ENCODE assay signal across 10 cellular contexts in the genomic region with DNA sequence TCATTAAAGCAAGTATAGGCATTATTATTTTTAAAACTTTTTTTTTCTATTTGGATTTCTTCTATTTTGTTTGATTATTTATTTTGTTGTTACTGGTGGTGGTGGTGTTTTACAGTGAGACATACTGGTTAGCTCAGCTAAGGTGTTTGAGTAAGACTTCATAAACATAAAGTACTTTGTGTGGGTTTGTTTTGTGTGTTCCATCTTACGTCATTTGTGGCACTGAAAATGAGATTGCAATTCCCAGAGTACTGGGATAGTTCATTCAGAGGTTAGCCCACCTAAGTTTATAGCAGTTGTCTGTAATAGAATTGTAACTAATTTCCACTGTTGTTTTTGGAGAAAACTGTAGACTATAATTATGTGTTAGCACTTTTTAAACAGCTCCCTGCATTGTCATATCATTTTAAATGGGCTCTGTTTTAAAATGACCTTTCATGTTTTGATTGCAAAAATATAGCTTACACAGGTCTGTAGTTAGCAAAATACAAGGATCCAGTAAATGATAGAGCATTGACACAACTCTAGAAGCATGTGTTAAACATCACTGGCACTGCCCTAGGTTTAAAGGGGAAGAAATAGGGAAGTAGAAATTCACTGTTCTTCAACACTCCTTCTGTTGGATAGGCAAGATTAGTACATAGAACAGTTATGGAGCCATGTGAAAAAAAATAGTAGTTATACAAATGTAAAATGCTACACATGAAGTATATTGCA.
DNase-seq lines count a peak whose midpoint lies in the region; ATAC-seq and TF ChIP-seq lines count a peak whose summit lies in the region.
"Had no signal": no experiment of that assay in that cellular context is flagged by ENCODE, and none has a peak within 500 bp of the region (broad histone marks: within the 10 kb centered on the region; RNA-seq: fewer than 3 reads in every experiment).

No MANE protein-coding gene starts in this region.

- in situ Hi-C loops in KBM-7 (cut with MboI; ENCODE audit: low pct_unique_long_range_greater_than_20kb, low sequenced_read_pairs) = no loop called here

- H4K20me1 ChIP-seq in smooth muscle cell (ENCODE audit: low read depth) = no peaks in the 10 kb centered on the region

- H3K27ac ChIP-seq in left ventricle myocardium inferior (replicated peaks) (peak overlapping the region; percentile 88), smooth muscle cell (ENCODE audit: low read depth) (no peak overlapping the region)

- H3K27me3 Mint-ChIP-seq in activated T-helper 17 cell treated with anti-CD3 and anti-CD28 coated beads, Interleukin-2, amount 50 U/mL, for 72 hours = no peaks in the 10 kb centered on the region
- peaks cover 0 to 8% of the 10 kb centered on the region in 2 donors for H3K27me3 Mint-ChIP-seq in T-cell

- peak overlapping the region; percentile 59 for H3K4me3 ChIP-seq in left ventricle myocardium inferior
- no peak overlapping the region for H3K4me3 ChIP-seq in smooth muscle cell

- H3K4me1 Mint-ChIP-seq in activated T-helper 17 cell treated with anti-CD3 and anti-CD28 coated beads, Interleukin-2, amount 50 U/mL, for 72 hours = peaks cover 12% of the 10 kb centered on the region
- peaks cover 19 to 31% (median 25%) of the 10 kb centered on the region in 3 donors for H3K4me1 Mint-ChIP-seq in T-cell

- H3K79me2 ChIP-seq in smooth muscle cell (ENCODE audit: low read depth) = no peaks in the 10 kb centered on the region

- ATAC-seq in activated T-helper 17 cell treated with anti-CD3 and anti-CD28 coated beads, Interleukin-2, amount 50 U/mL, for 72 hours (replicated peaks) = no peak
- ATAC-seq in T-cell (replicated peaks in 1 of 4) (no peak), GM21390 (IDR thresholded peaks at IDR 0.05; ENCODE audit: unreplicated experiment) (no peak)
- ATAC-seq: stimulated activated memory B cell treated with anti-CD40 and anti-IgM and Interleukin-4, amounts not matched to agents 10 μg/mL and 1 μg/mL and 100 μg/mL, for 72 hours had no signal

- no peak overlapping the region for H3K27ac Mint-ChIP-seq in activated T-helper 17 cell treated with anti-CD3 and anti-CD28 coated beads, Interleukin-2, amount 50 U/mL, for 72 hours
- H3K27ac Mint-ChIP-seq in T-cell = no peak overlapping the region
- H3K27ac Mint-ChIP-seq: stimulated activated memory B cell treated with anti-CD40 and anti-IgM and Interleukin-4, amounts not matched to agents 10 μg/mL and 1 μg/mL and 100 μg/mL, for 72 hours had no signal

- DNase-seq in KBM-7 (peak; percentile 29), left ventricle myocardium inferior (no peak), smooth muscle cell (lab: John Stamatoyannopoulos, UW; ENCODE audit: unreplicated experiment) (no peak), T-cell (no peak)
- DNase-seq in activated naive CD4-positive, alpha-beta T cell (lab: John Stamatoyannopoulos, UW) = no peak
- no peak for DNase-seq in activated T-cell treated with anti-CD3 and anti-CD28 coated beads, Interleukin-2, amount 50 U/mL, for 1 hour
- DNase-seq: GOT3 had no signal

- intact Hi-C loops in left ventricle myocardium inferior (cut with micrococcal nuclease) = no loop called here

- H3K4me1 ChIP-seq in left ventricle myocardium inferior (peaks cover 91% of the 10 kb centered on the region), smooth muscle cell (ENCODE audit: low read depth) (peaks cover 7% of the 10 kb centered on the region)

- H2AFZ ChIP-seq in smooth muscle cell (ENCODE audit: low read depth) = no peak overlapping the region

- H3K27me3 ChIP-seq in left ventricle myocardium inferior (ENCODE audit: low read depth) (no peaks in the 10 kb centered on the region), smooth muscle cell (ENCODE audit: low read depth) (no peaks in the 10 kb centered on the region)

- POLR2A ChIA-PET in T-cell (lab: Charles Lee) = interaction anchor here in 1 of 2 donors (0.6 kb wide), 1 partner anchor 23 kb away, joined by 3 read pairs; no protein-coding TSS in a partner anchor

- H3F3A ChIP-seq in smooth muscle cell (ENCODE audit: low read depth) = no peaks in the 10 kb centered on the region

- H3K9me3 Mint-ChIP-seq in activated T-helper 17 cell treated with anti-CD3 and anti-CD28 coated beads, Interleukin-2, amount 50 U/mL, for 72 hours = no peaks in the 10 kb centered on the region
- no peaks in the 10 kb centered on the region for H3K9me3 Mint-ChIP-seq in T-cell
- H3K9me3 Mint-ChIP-seq: stimulated activated memory B cell treated with anti-CD40 and anti-IgM and Interleukin-4, amounts not matched to agents 10 μg/mL and 1 μg/mL and 100 μg/mL, for 72 hours had no signal

- H3K4me3 Mint-ChIP-seq in activated T-helper 17 cell treated with anti-CD3 and anti-CD28 coated beads, Interleukin-2, amount 50 U/mL, for 72 hours = peak overlapping the region; percentile 47
- no peak overlapping the region for H3K4me3 Mint-ChIP-seq in T-cell
- H3K4me3 Mint-ChIP-seq: stimulated activated memory B cell treated with anti-CD40 and anti-IgM and Interleukin-4, amounts not matched to agents 10 μg/mL and 1 μg/mL and 100 μg/mL, for 72 hours had no signal

- CTCF ChIA-PET in T-cell (lab: Charles Lee) = no interaction called here

- no peaks in the 10 kb centered on the region for H3K36me3 ChIP-seq in left ventricle myocardium inferior
- H3K36me3 ChIP-seq in smooth muscle cell (ENCODE audit: low read depth) = no peaks in the 10 kb centered on the region

- no peak overlapping the region for H3K9ac ChIP-seq in smooth muscle cell (ENCODE audit: low read depth)

- H3K9me3 ChIP-seq in left ventricle myocardium inferior (replicated peaks) = no peaks in the 10 kb centered on the region
- H3K9me3 ChIP-seq in smooth muscle cell (replicated peaks; ENCODE audit: low read depth) = no peaks in the 10 kb centered on the region

- TF ChIP-seq CTCF in left ventricle myocardium inferior (IDR thresholded peaks at IDR 0.05; ENCODE audit: borderline replicate concordance) (no peak), smooth muscle cell (IDR thresholded peaks at IDR 0.05; ENCODE audit: borderline replicate concordance, insufficient read depth, poor library complexity, severe bottlenecking) (no peak)

- WGBS in smooth muscle cell (ENCODE audit: low lambda C conversion rate) = 76% methylated on average over 1 of the region's 1 CpG

- peak overlapping the region; percentile 45 for H3K4me2 ChIP-seq in smooth muscle cell

- H3K36me3 Mint-ChIP-seq in activated T-helper 17 cell treated with anti-CD3 and anti-CD28 coated beads, Interleukin-2, amount 50 U/mL, for 72 hours (ENCODE audit: low read depth) = no peaks in the 10 kb centered on the region
- no peaks in the 10 kb centered on the region for H3K36me3 Mint-ChIP-seq in T-cell
- H3K36me3 Mint-ChIP-seq: stimulated activated memory B cell treated with anti-CD40 and anti-IgM and Interleukin-4, amounts not matched to agents 10 μg/mL and 1 μg/mL and 100 μg/mL, for 72 hours had no signal
